8 cellular contexts compared by ENCODE assay signal in the genomic region with DNA sequence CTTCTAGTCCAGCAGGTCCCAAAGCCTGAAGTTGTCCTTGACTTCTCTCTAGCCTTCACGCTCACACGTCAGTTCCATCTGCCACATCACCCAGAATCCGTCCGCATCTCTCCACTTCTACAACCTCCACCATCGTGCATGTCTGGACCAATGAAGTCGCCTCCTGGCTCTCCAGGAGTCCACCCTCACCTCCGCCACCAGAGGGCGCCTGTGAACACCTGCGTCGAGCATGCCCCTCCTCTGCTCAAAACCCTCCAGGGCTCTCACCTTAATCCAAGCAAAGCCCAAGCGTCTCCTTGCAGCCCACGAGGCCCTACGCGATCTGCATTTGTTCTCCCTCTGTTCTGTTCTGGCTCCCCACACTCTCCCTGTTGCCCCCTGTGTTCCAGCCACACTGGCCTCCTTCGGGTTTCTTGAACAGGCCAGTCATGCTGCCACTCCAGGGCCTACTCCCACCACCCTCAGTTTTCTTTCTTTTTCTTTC. TPM values are rescaled to one million over a fixed set of nuclear protein-coding genes. Genes with fewer than 3 reads are reported as not detected.
DNase-seq lines count a peak whose midpoint lies in the region; ATAC-seq and TF ChIP-seq lines count a peak whose summit lies in the region.

No MANE protein-coding gene starts in this region.

- no peaks in the 10 kb centered on the region for H3K27me3 ChIP-seq in colonic mucosa
- no peaks in the 10 kb centered on the region for H3K27me3 ChIP-seq in lower lobe of right lung (ENCODE audit: low read depth)

- intact Hi-C loops in colonic mucosa (cut with DNase I) (no loop called here), lower lobe of right lung (cut with DNase I) (no loop called here)

- H3K9ac ChIP-seq in colonic mucosa (ENCODE audit: low read depth in 2 of 2, low read length in 2 of 2), result peak overlapping the region in 1 of 2 donors; percentile 50

- no peaks in the 10 kb centered on the region for H3K36me3 ChIP-seq in colonic mucosa
- H3K36me3 ChIP-seq in lower lobe of right lung, result peaks cover 12% of the 10 kb centered on the region

- H3K4me1 ChIP-seq in colonic mucosa (peaks cover 3% of the 10 kb centered on the region), lower lobe of right lung (peaks cover 5% of the 10 kb centered on the region)

- H3K27ac ChIP-seq in colonic mucosa, result no peak overlapping the region
- no peak overlapping the region for H3K27ac ChIP-seq in lower lobe of right lung

- no peaks in the 10 kb centered on the region for H3K9me3 ChIP-seq in colonic mucosa
- H3K9me3 ChIP-seq in lower lobe of right lung, result no peaks in the 10 kb centered on the region

- H3K4me3 ChIP-seq in colonic mucosa, result no peak overlapping the region
- no peak overlapping the region for H3K4me3 ChIP-seq in lower lobe of right lung

- TF ChIP-seq CTCF in colonic mucosa (IDR thresholded peaks at IDR 0.05) (peak; percentile 91), lower lobe of right lung (IDR thresholded peaks at IDR 0.05) (peak; percentile 93)

- DNase-seq in NCI-H2227 (lab: John Stamatoyannopoulos, UW; ENCODE audit: unreplicated experiment), result peak; percentile 26
- DNase-seq in NCI-H2227 treated with DMSO at 0.1 percent for 48 hours (lab: John Stamatoyannopoulos, UW), result no peak
- DNase-seq in NCI-H526 (lab: John Stamatoyannopoulos, UW), result peak; percentile 51 to 77
- peak; percentile 86 to 89 for DNase-seq in activated CD4-positive, alpha-beta T cell treated with anti-CD3 and anti-CD28 coated beads for 4 hours
- peak; percentile 89 for DNase-seq in colonic mucosa
- DNase-seq in lower lobe of right lung, result peak; percentile 91
- peak; percentile 78 to 79 for DNase-seq in stimulated activated CD8-positive, alpha-beta memory T cell treated with anti-CD3 and anti-CD28 coated beads, Interleukin-15, amount 100 ng/mL, for 48 hours (ENCODE audit: low read depth in 2 of 2)

- ATAC-seq in HG03342 (IDR thresholded peaks at IDR 0.05; ENCODE audit: unreplicated experiment), result peak; percentile 90
- peak; percentile 95 to 96 for ATAC-seq in lower lobe of right lung

RNA-seq across cellular contexts. Expression of a gene that starts 3.7 kb away (rescaled TPM):
- total RNA-seq in colonic mucosa, result 1 to 10 TPM; 1.1 to 1.3 TPM
- 8.2 TPM for total RNA-seq in lower lobe of right lung

RNA-seq across cellular contexts. Expression of a gene that starts 6.4 kb away (rescaled TPM):
- total RNA-seq in colonic mucosa, result 10 to 100 TPM; 73.7 to 94.7 TPM
- 58.4 TPM for total RNA-seq in lower lobe of right lung

RNA-seq across cellular contexts. Expression of a gene that starts 15.2 kb away (rescaled TPM):
- total RNA-seq in colonic mucosa, result 100 to 1,000 TPM; 129 to 195 TPM
- total RNA-seq in lower lobe of right lung, result 38.7 TPM

RNA-seq across cellular contexts. Expression of a gene that starts 20.8 kb away (rescaled TPM):
- total RNA-seq in colonic mucosa (under 1 TPM; 0.27 to 0.44 TPM), lower lobe of right lung (0.92 TPM)

RNA-seq across cellular contexts. Expression of a gene that starts 34.9 kb away (rescaled TPM):
- 10 to 100 TPM; 35.7 to 46.9 TPM for total RNA-seq in colonic mucosa
- total RNA-seq in lower lobe of right lung, result 37.2 TPM
